9 cellular contexts compared by ENCODE assay signal in the genomic region with DNA sequence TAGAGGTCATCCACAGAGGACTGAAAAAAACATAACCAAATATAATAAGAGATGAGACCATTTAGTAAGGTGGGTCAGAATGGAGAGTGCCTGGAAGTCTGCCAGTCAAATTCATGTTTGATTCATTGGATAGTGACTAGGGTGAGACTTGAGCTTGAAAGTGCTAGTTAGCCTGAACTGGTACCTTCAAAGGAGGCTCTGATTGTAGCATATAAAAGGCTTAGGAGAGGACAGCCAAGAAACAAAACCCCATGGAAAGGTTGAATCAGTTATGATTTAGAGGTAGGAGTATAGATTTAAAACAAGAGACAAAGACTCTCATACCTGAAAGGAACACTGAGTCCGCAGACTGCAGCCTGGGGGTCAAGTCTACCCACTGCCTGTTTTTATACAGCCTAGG.
"Had no signal": no experiment of that assay in that cellular context is flagged by ENCODE, and none has a peak within 500 bp of the region (broad histone marks: within the 10 kb centered on the region; RNA-seq: fewer than 3 reads in every experiment).

No MANE protein-coding gene starts in this region.

- H3K27me3 Mint-ChIP-seq: brain; central memory CD8-positive, alpha-beta T cell had no signal

- H3K4me1 ChIP-seq: pancreas had no signal

- H3K9me3 ChIP-seq: pancreas, tibial artery had no signal

- H3K27me3 ChIP-seq: hepatocyte, pancreas, tibial artery had no signal

- H3K4me3 Mint-ChIP-seq: brain; central memory CD8-positive, alpha-beta T cell had no signal

- H3K36me3 ChIP-seq: pancreas had no signal

- DNase-seq: activated gamma-delta T cell; amygdala; erythroblast; pancreas; stimulated activated CD4-positive, alpha-beta T cell treated with anti-CD3 and anti-CD28 coated beads, Interleukin-2, amount 100 ng/mL, for 48 hours; tibial artery had no signal

- H3K27ac ChIP-seq: hepatocyte, pancreas, tibial artery had no signal

- H3K4me3 ChIP-seq: hepatocyte, pancreas, tibial artery had no signal

- H3K9me3 Mint-ChIP-seq: brain; central memory CD8-positive, alpha-beta T cell had no signal
